9 cellular contexts compared by ENCODE assay signal in the genomic region with DNA sequence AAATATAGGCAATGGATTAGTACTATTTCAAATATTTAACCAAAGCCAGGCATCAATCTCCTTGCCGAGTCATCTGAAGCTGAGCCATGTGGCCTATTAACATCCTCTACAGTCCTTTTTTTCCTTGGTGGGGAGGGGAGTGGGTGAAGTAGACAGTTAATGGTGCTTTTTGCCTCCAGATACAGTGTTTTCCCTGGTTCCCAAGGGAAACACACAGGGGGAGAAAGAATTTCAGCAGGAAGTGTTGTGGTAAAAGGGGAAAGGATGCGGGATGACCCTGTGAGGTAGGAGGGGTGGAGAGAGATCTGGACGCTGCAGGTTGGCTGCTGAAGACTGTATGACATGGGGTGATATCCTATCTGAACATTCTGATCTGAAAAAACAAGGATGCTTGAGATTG. TPM values are rescaled to one million over a fixed set of nuclear protein-coding genes. Genes with fewer than 3 reads are reported as not detected.
DNase-seq lines count a peak whose midpoint lies in the region; ATAC-seq, FAIRE-seq and TF ChIP-seq lines count a peak whose summit lies in the region.
"Had no signal": no experiment of that assay in that cellular context is flagged by ENCODE, and none has a peak within 500 bp of the region (broad histone marks: within the 10 kb centered on the region; RNA-seq: fewer than 3 reads in every experiment).

No MANE protein-coding gene starts in this region.

- no peak overlapping the region for H2AFZ ChIP-seq in endothelial cell of umbilical vein (ENCODE audit: low read depth, low read length)

- intact Hi-C loops in endothelial cell of umbilical vein (cut with micrococcal nuclease) (loop anchor here (1.0 kb wide), 2 partner anchors 41 to 84 kb away; partner anchors contain the start of gene TFB1M), mucosa of descending colon (cut with DNase I, micrococcal nuclease) (no loop called here)

- no peaks in the 10 kb centered on the region for H3K9me3 ChIP-seq in CD4-positive, CD25-positive, alpha-beta regulatory T cell (ENCODE audit: control insufficient read depth in 2 of 2, low read length in 2 of 2)
- H3K9me3 ChIP-seq in MG63 (no peaks in the 10 kb centered on the region), endothelial cell of umbilical vein (replicated peaks; ENCODE audit: control insufficient read depth, insufficient read depth, low read length) (no peaks in the 10 kb centered on the region), mucosa of descending colon (no peaks in the 10 kb centered on the region)

- H4K20me1 ChIP-seq in endothelial cell of umbilical vein (replicated peaks; ENCODE audit: control insufficient read depth, extremely low read depth, insufficient read depth, low read length) = no peaks in the 10 kb centered on the region

- H3K4me1 Mint-ChIP-seq in CD4-positive, CD25-positive, alpha-beta regulatory T cell = peaks cover 11 to 26% (median 18%) of the 10 kb centered on the region in 4 donors
- peaks cover 59% of the 10 kb centered on the region for H3K4me1 Mint-ChIP-seq in neural crest cell

- no peak for DNase-seq in CD4-positive, CD25-positive, alpha-beta regulatory T cell
- DNase-seq in MG63 (peak; percentile 55), endothelial cell of umbilical vein (ENCODE audit: low read depth, low spot score) (peak; percentile 88), neural crest cell (ENCODE audit: low read depth, low spot score) (no peak), mucosa of descending colon (no peak)

- peak overlapping the region; percentile 81 for H3K9ac ChIP-seq in endothelial cell of umbilical vein (replicated peaks; ENCODE audit: extremely low read depth, insufficient read depth, low read length)

- peaks cover 20% of the 10 kb centered on the region for H3K79me2 ChIP-seq in endothelial cell of umbilical vein (ENCODE audit: control insufficient read depth, insufficient read depth, low read length)

- no peaks in the 10 kb centered on the region for H3K9me3 Mint-ChIP-seq in CD4-positive, CD25-positive, alpha-beta regulatory T cell
- H3K9me3 Mint-ChIP-seq in neural crest cell = no peaks in the 10 kb centered on the region

- peak; percentile 38 for FAIRE-seq in endothelial cell of umbilical vein (lab: Jason Lieb, UNC)

- no TSS peak for BruUV-seq in endothelial cell of umbilical vein (replicated peaks; lab: Mats Ljungman, UMichigan)

- no peak overlapping the region for H3K4me3 ChIP-seq in CD4-positive, CD25-positive, alpha-beta regulatory T cell (ENCODE audit: low read depth, low read length)
- H3K4me3 ChIP-seq in MG63 (no peak overlapping the region), endothelial cell of umbilical vein (replicated peaks in 1 of 3; ENCODE audit: insufficient read depth in 1 of 3, low read depth in 1 of 3, low read length in 3 of 3) (no peak overlapping the region), mucosa of descending colon (no peak overlapping the region)
- H3K4me3 ChIP-seq: GM12878 had no signal

- no peak for TF ChIP-seq POLR2A in endothelial cell of umbilical vein (IDR thresholded peaks at IDR 0.05; ENCODE audit: low read depth, low read length)

- no peaks in the 10 kb centered on the region for H3K27me3 Mint-ChIP-seq in CD4-positive, CD25-positive, alpha-beta regulatory T cell
- no peaks in the 10 kb centered on the region for H3K27me3 Mint-ChIP-seq in neural crest cell (ENCODE audit: low read depth)

- CTCF ChIA-PET in endothelial cell of umbilical vein (lab: Charles Lee) = interaction anchor here (0.8 to 1.2 kb wide), 3 partner anchors 44 to 405 kb away, joined by 3 to 4 read pairs (median 3); no protein-coding TSS in a partner anchor

- H3K4me1 ChIP-seq in CD4-positive, CD25-positive, alpha-beta regulatory T cell (ENCODE audit: control insufficient read depth, insufficient read depth, low read length, poor library complexity, severe bottlenecking) = no peaks in the 10 kb centered on the region
- H3K4me1 ChIP-seq in endothelial cell of umbilical vein (ENCODE audit: control insufficient read depth, extremely low read depth, insufficient read depth, low read length) = peaks cover 41% of the 10 kb centered on the region
- H3K4me1 ChIP-seq in mucosa of descending colon (ENCODE audit: low read depth) = no peaks in the 10 kb centered on the region

- peaks cover 29% of the 10 kb centered on the region for H3K36me3 ChIP-seq in CD4-positive, CD25-positive, alpha-beta regulatory T cell (ENCODE audit: control insufficient read depth, insufficient read depth, low read length)
- H3K36me3 ChIP-seq in MG63 (peaks cover 7% of the 10 kb centered on the region; the same call in 1 of the 2 replicates), endothelial cell of umbilical vein (ENCODE audit: control insufficient read depth in 2 of 2, extremely low read depth in 1 of 2, insufficient read depth in 2 of 2, low read length in 2 of 2) (peaks cover 0 to 6% of the 10 kb centered on the region in 2 experiments), mucosa of descending colon (ENCODE audit: low read depth) (no peaks in the 10 kb centered on the region)

- no peaks in the 10 kb centered on the region for H3K9me1 ChIP-seq in endothelial cell of umbilical vein (replicated peaks; ENCODE audit: control insufficient read depth, extremely low read depth, insufficient read depth, low read length)

- no peak for ATAC-seq in CD4-positive, CD25-positive, alpha-beta regulatory T cell (ENCODE audit: low read depth in 2 of 2)
- ATAC-seq in GM19351 (IDR thresholded peaks at IDR 0.05; ENCODE audit: unreplicated experiment) (no peak), GM19035 (IDR thresholded peaks at IDR 0.05; ENCODE audit: unreplicated experiment) (no peak), mucosa of descending colon (no peak), GM18502 (IDR thresholded peaks at IDR 0.05; ENCODE audit: poor library complexity, unreplicated experiment) (no peak)
- ATAC-seq: GM12878 had no signal

- no peak overlapping the region for H3K27ac ChIP-seq in CD4-positive, CD25-positive, alpha-beta regulatory T cell (ENCODE audit: insufficient read depth, low read length, poor library complexity, severe bottlenecking)
- H3K27ac ChIP-seq in endothelial cell of umbilical vein (ENCODE audit: insufficient read depth, low read depth, low read length) = peak overlapping the region; percentile 97

- H3K27ac Mint-ChIP-seq in CD4-positive, CD25-positive, alpha-beta regulatory T cell = peak overlapping the region in 2 of 3 donors; percentile 60 to 72
- H3K27ac Mint-ChIP-seq in neural crest cell (ENCODE audit: unreplicated experiment) = peak overlapping the region; percentile 97

- H3K36me3 Mint-ChIP-seq in CD4-positive, CD25-positive, alpha-beta regulatory T cell = peaks cover 31% of the 10 kb centered on the region
- peaks cover 3% of the 10 kb centered on the region for H3K36me3 Mint-ChIP-seq in neural crest cell (ENCODE audit: low read depth)

- H3K27me3 ChIP-seq in CD4-positive, CD25-positive, alpha-beta regulatory T cell (ENCODE audit: control insufficient read depth, insufficient read depth, low read length) = no peaks in the 10 kb centered on the region
- no peaks in the 10 kb centered on the region for H3K27me3 ChIP-seq in MG63
- no peaks in the 10 kb centered on the region for H3K27me3 ChIP-seq in endothelial cell of umbilical vein (ENCODE audit: control insufficient read depth in 2 of 2, insufficient read depth in 2 of 2, low read length in 2 of 2)

- H3K4me2 ChIP-seq in endothelial cell of umbilical vein (ENCODE audit: insufficient read depth, low read length) = peak overlapping the region; percentile 48

- no peak overlapping the region for H3K4me3 Mint-ChIP-seq in CD4-positive, CD25-positive, alpha-beta regulatory T cell
- peak overlapping the region; percentile 35 for H3K4me3 Mint-ChIP-seq in neural crest cell

- dilution Hi-C loops in endothelial cell of umbilical vein (cut with MboI; ENCODE audit: extremely low pct_ligation_motif_present, low sequenced_read_pairs) = no loop called here

- no peak for TF ChIP-seq CTCF in endothelial cell of umbilical vein (IDR thresholded peaks at IDR 0.05; ENCODE audit: extremely low read depth in 1 of 2, insufficient read depth in 1 of 2, low read depth in 1 of 2, low read length in 2 of 2)
- no peak for TF ChIP-seq CTCF in neural crest cell (conservative IDR thresholded peaks at IDR 0.05)
- no peak for TF ChIP-seq CTCF in mucosa of descending colon (IDR thresholded peaks at IDR 0.05)

- POLR2A ChIA-PET in endothelial cell of umbilical vein (lab: Charles Lee) = no interaction called here

TF ChIP-seq in endothelial cell of umbilical vein, 7 proteins besides CTCF, POLR2A, EP300 and RAD21 (continues in another document):
- TF ChIP-seq FOS (IDR thresholded peaks at IDR 0.05; ENCODE audit: borderline replicate concordance, insufficient read depth, low read length) (peak; percentile 54), EZH2 (IDR thresholded peaks at IDR 0.05; ENCODE audit: borderline replicate concordance, low read depth, low read length, severe bottlenecking) (no peak)

RNA-seq across cellular contexts. Expression of gene CLDN20, which starts 9.6 kb away (rescaled TPM):
- total RNA-seq in CD4-positive, CD25-positive, alpha-beta regulatory T cell = not detected
- not detected for polyA plus RNA-seq in CD4-positive, CD25-positive, alpha-beta regulatory T cell
- not detected in 2 replicates for total RNA-seq in MG63 (2014; rRNA removed; shearing (Covaris generic); ENCODE audit: low replicate concordance)
- total RNA-seq in endothelial cell of umbilical vein = not detected in 2 replicates
- not detected in 2 replicates for polyA plus RNA-seq in endothelial cell of umbilical vein
- polyA plus RNA-seq in endothelial cell of umbilical vein (2011; cell fraction: cytosol; rRNA removed) = not detected in 2 replicates
- 0.11 TPM in 1 of 2 replicates, not detected in the other for polyA plus RNA-seq in endothelial cell of umbilical vein (2011; cell fraction: nucleus; rRNA removed)
- polyA plus RNA-seq in endothelial cell of umbilical vein (2012) = 0.29 and 0.52 TPM in 2 replicates
- not detected in 2 replicates for polyA minus RNA-seq in endothelial cell of umbilical vein
- polyA minus RNA-seq in endothelial cell of umbilical vein (2011; cell fraction: cytosol; rRNA and poly(A)+ RNA removed) = not detected
- 0.63 and 1.6 TPM in 2 replicates for polyA minus RNA-seq in endothelial cell of umbilical vein (2011; cell fraction: nucleus; rRNA and poly(A)+ RNA removed)
- not detected in 2 replicates for total RNA-seq in neural crest cell
- total RNA-seq in mucosa of descending colon = not detected
- total RNA-seq: GM12878 had no signal

RNA-seq across cellular contexts. Expression of gene TFB1M, which starts 40.8 kb away (rescaled TPM):
- 17.7 TPM for total RNA-seq in CD4-positive, CD25-positive, alpha-beta regulatory T cell
- 10 to 100 TPM; 10.5 to 26.5 (median 18.3) TPM for polyA plus RNA-seq in CD4-positive, CD25-positive, alpha-beta regulatory T cell
- total RNA-seq in MG63 (2014; rRNA removed; shearing (Covaris generic); ENCODE audit: low replicate concordance) = 7.1 and 20.6 TPM in 2 replicates
- total RNA-seq in endothelial cell of umbilical vein (30.2 and 35.5 TPM in 2 replicates), neural crest cell (26.8 and 30.5 TPM in 2 replicates), mucosa of descending colon (10 to 100 TPM; 23.7 to 28.3 (median 26.5) TPM)
- polyA plus RNA-seq in endothelial cell of umbilical vein = 10.0 and 12.9 TPM in 2 replicates
- 11.9 and 12.2 TPM in 2 replicates for polyA plus RNA-seq in endothelial cell of umbilical vein (2011; cell fraction: cytosol; rRNA removed)
- 49.5 and 55.4 TPM in 2 replicates for polyA plus RNA-seq in endothelial cell of umbilical vein (2011; cell fraction: nucleus; rRNA removed)
- polyA plus RNA-seq in endothelial cell of umbilical vein (2012) = 19.8 and 21.1 TPM in 2 replicates
- 16.5 and 26.3 TPM in 2 replicates for polyA minus RNA-seq in endothelial cell of umbilical vein
- 10.0 TPM for polyA minus RNA-seq in endothelial cell of umbilical vein (2011; cell fraction: cytosol; rRNA and poly(A)+ RNA removed)
- polyA minus RNA-seq in endothelial cell of umbilical vein (2011; cell fraction: nucleus; rRNA and poly(A)+ RNA removed) = 55.8 and 70.9 TPM in 2 replicates

Comparison
In these comparisons a context has a peak if more than half of its experiments do, and no peak if none do; other contexts are left out.
1. DNase-seq: peak in MG63 (single experiment) and endothelial cell of umbilical vein (single experiment); none in CD4-positive, CD25-positive, alpha-beta regulatory T cell (0 of 3), neural crest cell (single experiment) and mucosa of descending colon (0 of 3).